ENCODE assay signal across 8 cellular contexts in the genomic region with DNA sequence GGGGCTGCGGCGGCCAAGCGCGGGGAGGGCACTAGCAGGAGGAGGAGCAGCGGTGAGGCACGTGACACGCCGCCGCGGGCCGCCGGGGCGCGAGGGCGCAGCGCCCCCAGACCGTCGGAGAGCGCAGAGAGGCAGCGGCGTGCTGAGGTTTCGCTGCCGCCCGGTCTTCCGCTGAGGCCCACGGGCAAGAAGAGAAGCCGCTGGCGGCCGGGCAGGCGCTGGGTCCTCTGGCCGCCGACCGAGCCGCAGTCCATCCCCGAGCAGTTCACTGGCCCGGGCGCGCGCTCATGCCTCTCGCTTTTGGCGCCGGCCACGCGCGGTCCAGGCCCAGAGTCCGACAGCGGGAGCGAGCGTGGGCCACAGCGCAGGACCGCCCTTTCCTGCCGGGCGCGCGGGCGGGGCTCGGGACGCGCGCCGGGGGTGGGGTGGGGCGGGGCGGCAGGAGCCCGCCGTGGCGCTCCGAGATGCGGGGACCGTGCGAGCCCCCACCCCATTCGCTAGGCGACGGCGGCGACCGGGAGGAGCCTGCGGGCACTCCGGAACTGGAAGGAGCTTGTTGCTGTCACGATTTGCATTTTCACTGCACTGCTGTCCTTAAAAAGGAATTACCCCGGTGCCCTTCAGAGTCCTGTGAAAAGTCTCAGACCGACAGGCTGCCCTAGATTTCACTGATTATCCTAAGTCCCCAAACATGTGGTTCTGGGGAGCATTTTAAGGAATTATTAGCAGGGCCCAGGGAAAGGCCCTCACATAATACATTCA. TPM values are rescaled to one million over a fixed set of nuclear protein-coding genes. Genes with fewer than 3 reads are reported as not detected.
A peak's percentile ranks its signal among the peaks of the same experiment; 100 is the strongest.
DNase-seq lines count a peak whose midpoint lies in the region.

A gene with protein sequence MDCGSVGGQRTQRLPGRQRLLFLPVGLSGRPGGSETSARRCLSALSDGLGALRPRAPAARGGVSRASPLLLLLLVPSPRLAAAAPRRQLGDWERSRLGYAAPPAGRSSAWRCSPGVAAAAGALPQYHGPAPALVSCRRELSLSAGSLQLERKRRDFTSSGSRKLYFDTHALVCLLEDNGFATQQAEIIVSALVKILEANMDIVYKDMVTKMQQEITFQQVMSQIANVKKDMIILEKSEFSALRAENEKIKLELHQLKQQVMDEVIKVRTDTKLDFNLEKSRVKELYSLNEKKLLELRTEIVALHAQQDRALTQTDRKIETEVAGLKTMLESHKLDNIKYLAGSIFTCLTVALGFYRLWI (minus strand): TSS at position 382 of the 762 bp plus-strand sequence. CDS start 128 bp downstream, at position 254.

- H3K9me3 ChIP-seq in SJCRH30 (replicated peaks) (no peaks in the 10 kb centered on the region), neuron (ENCODE audit: low read length) (no peaks in the 10 kb centered on the region)

- no peaks in the 10 kb centered on the region for H3K4me1 ChIP-seq in SJCRH30
- H3K4me1 ChIP-seq in neuron (ENCODE audit: insufficient read depth, low read length) = peaks cover 16% of the 10 kb centered on the region

- DNase-seq in GDM1 (lab: John Stamatoyannopoulos, UW) (peak; percentile 87), H4 (ENCODE audit: low spot score) (peak; percentile 74), LoVo (ENCODE audit: low spot score) (peak; percentile 82), SJCRH30 (peak; percentile 71 to 78), foreskin melanocyte (peak; percentile 83), stromal cell of bone marrow (ENCODE audit: low read depth) (peak; percentile 78)
- DNase-seq in activated gamma-delta T cell treated with anti-CD3 and anti-CD28 coated beads, Interleukin-2, amount 50 U/mL, for 16 hours (ENCODE audit: low read depth) = peak; percentile 61

- peak within 1 kb of the TSS; percentile 100 for H2AFZ ChIP-seq in neuron (ENCODE audit: low read depth, low read length)

- H3K27ac ChIP-seq in SJCRH30 = peak within 1 kb of the TSS; percentile 84

- H3K36me3 ChIP-seq in SJCRH30 = no peaks in the 10 kb centered on the region
- H3K36me3 ChIP-seq in neuron (ENCODE audit: insufficient read depth, low read length) = no peaks in the 10 kb centered on the region

- H3K4me3 ChIP-seq in SJCRH30 (peak within 1 kb of the TSS; percentile 89), neuron (ENCODE audit: low read length) (peak within 1 kb of the TSS; percentile 83)

- H3K27me3 ChIP-seq in SJCRH30 = no peaks in the 10 kb centered on the region
- H3K27me3 ChIP-seq in neuron (ENCODE audit: insufficient read depth, low read length) = no peaks in the 10 kb centered on the region

RNA-seq across cellular contexts. Expression of the gene that starts here (rescaled TPM):
- 19.0 and 25.1 TPM in 2 replicates for total RNA-seq in H4 (2014; rRNA removed; shearing (Covaris generic))
- 15.3 and 16.0 TPM in 2 replicates for total RNA-seq in SJCRH30 (2014; rRNA removed; shearing (Covaris generic))

Comparison
In these comparisons a context has a peak if more than half of its experiments do, and no peak if none do; other contexts are left out.
1. Peak in every context shown above with its lines: DNase-seq, H3K4me3 ChIP-seq and H3K27ac ChIP-seq.